Comparison of ENCODE assay signal across 8 cellular contexts in genomic region chr7:91852263-91852741, GRCh38. TPM values are rescaled to one million over a fixed set of nuclear protein-coding genes. Genes with fewer than 3 reads are reported as not detected.
DNase-seq lines count a peak whose midpoint lies in the region; TF ChIP-seq lines count a peak whose summit lies in the region.

No MANE protein-coding gene starts in this region.

- no peak overlapping the region for H4K5ac ChIP-seq in H9 (ENCODE audit: insufficient read length, low read depth, low read length)

- peaks cover 0 to 7% (median 0%) of the 10 kb centered on the region in 3 experiments; a peak in 1 of 7 replicates for H3K36me3 Mint-ChIP-seq in H9 (ENCODE audit: insufficient read depth in 1 of 3, low read depth in 3 of 3)

- H2AFZ ChIP-seq in H9 (ENCODE audit: low read length), result no peak overlapping the region

- H2BK5ac ChIP-seq in H9 (ENCODE audit: insufficient read length, low read length), result no peak overlapping the region

- no peaks in the 10 kb centered on the region for H3K23me2 ChIP-seq in H9 (ENCODE audit: insufficient read length, low read depth, low read length, poor library complexity, severe bottlenecking)

- H3K27me3 ChIP-seq in H9 (ENCODE audit: insufficient read depth, low read length) (no peaks in the 10 kb centered on the region), MG63 (no peaks in the 10 kb centered on the region), ascending aorta (no peaks in the 10 kb centered on the region)

- POLR2A ChIA-PET in GM10248 (lab: Yijun Ruan, JAX), result no interaction called here

- no peak overlapping the region for H4K8ac ChIP-seq in H9 (replicated peaks; ENCODE audit: insufficient read length, low read depth, low read length)

- no peak overlapping the region for H3K9ac ChIP-seq in H9 (ENCODE audit: extremely low read depth, insufficient read length, low read length)

- peak; percentile 11 for DNase-seq in GM10248 (ENCODE audit: extremely low spot score)
- DNase-seq in H9, result peak; percentile 27
- peak; percentile 100 for DNase-seq in OCI-M1 (lab: John Stamatoyannopoulos, UW)
- DNase-seq in iris pigment epithelial cell (ENCODE audit: low read depth), result peak; percentile 72
- no peak for DNase-seq in G401 (ENCODE audit: low spot score)
- DNase-seq in MG63, result no peak
- DNase-seq in GOT3 (lab: John Stamatoyannopoulos, UW), result no peak
- DNase-seq in ascending aorta (ENCODE audit: low spot score in 2 of 2), result no peak

- no peak overlapping the region for H4K91ac ChIP-seq in H9 (ENCODE audit: insufficient read length, low read depth, low read length)

- H2AK5ac ChIP-seq in H9 (ENCODE audit: insufficient read length, low read length), result no peak overlapping the region

- H3K4me3 ChIP-seq in MG63, result no peak overlapping the region
- no peak overlapping the region for H3K4me3 ChIP-seq in ascending aorta

- no peaks in the 10 kb centered on the region for H3K79me2 ChIP-seq in H9 (ENCODE audit: insufficient read depth, low read length)

- H3K4me2 ChIP-seq in H9 (ENCODE audit: insufficient read depth, insufficient read length, low read length), result no peak overlapping the region

- no peak overlapping the region for H2BK15ac ChIP-seq in H9 (ENCODE audit: low read depth, low read length)

- H3K56ac ChIP-seq in H9 (ENCODE audit: insufficient read length, low read depth, low read length), result no peak overlapping the region

- H2BK120ac ChIP-seq in H9 (ENCODE audit: low read depth, low read length, poor library complexity, severe bottlenecking), result no peak overlapping the region

- H3K27ac Mint-ChIP-seq in H9, result no peak overlapping the region

- no peak overlapping the region for H3T11ph ChIP-seq in H9 (ENCODE audit: low read length)

- intact Hi-C loops in ascending aorta (cut with DNase I), result no loop called here

- no peak overlapping the region for H3K18ac ChIP-seq in H9 (ENCODE audit: insufficient read length, low read depth, low read length)

- H3K9me3 ChIP-seq in H9 (ENCODE audit: control insufficient read depth, low read depth, low read length) (no peaks in the 10 kb centered on the region), MG63 (no peaks in the 10 kb centered on the region), ascending aorta (peaks cover 0 to 29% of the 10 kb centered on the region in 2 donors)

- H2BK12ac ChIP-seq in H9 (ENCODE audit: insufficient read length, low read depth, low read length), result no peak overlapping the region

- H2BK20ac ChIP-seq in H9 (ENCODE audit: low read depth, low read length, poor library complexity, severe bottlenecking), result no peak overlapping the region

- no peak overlapping the region for H3K4ac ChIP-seq in H9 (ENCODE audit: low read depth, low read length)

- H3K23ac ChIP-seq in H9 (ENCODE audit: insufficient read length, low read depth, low read length), result no peak overlapping the region

- CTCF ChIA-PET in GM10248 (lab: Yijun Ruan, JAX), result interaction anchor here (1.4 to 5.6 kb wide), 4 partner anchors 9 to 28 kb away, joined by 6 to 30 read pairs (median 10); partner anchors contain the start of gene MTERF1

- H3K4me1 ChIP-seq in H9 (ENCODE audit: insufficient read depth, low read length), result no peaks in the 10 kb centered on the region
- no peaks in the 10 kb centered on the region for H3K4me1 ChIP-seq in ascending aorta

- H3K4me3 Mint-ChIP-seq in H9, result no peak overlapping the region

- H4K20me1 ChIP-seq in H9 (ENCODE audit: control insufficient read depth, insufficient read depth, insufficient read length), result no peaks in the 10 kb centered on the region

- in situ Hi-C loops in G401 (cut with HindIII; ENCODE audit: low sequenced_read_pairs), result no loop called here

- H3K27ac ChIP-seq in H9 (ENCODE audit: insufficient read length, low read depth, low read length), result no peak overlapping the region
- H3K27ac ChIP-seq in ascending aorta, result no peak overlapping the region

- TF ChIP-seq CTCF in GM10248 (IDR thresholded peaks at IDR 0.05; ENCODE audit: control extremely low read depth, extremely low read depth, low read depth, missing control alignments) (peak; percentile 16), H9 (conservative IDR thresholded peaks at IDR 0.05) (peak; percentile 65), ascending aorta (IDR thresholded peaks at IDR 0.05) (no peak)

- no peak overlapping the region for H3K14ac ChIP-seq in H9 (ENCODE audit: insufficient read depth, low read length)

- no peaks in the 10 kb centered on the region for H3K36me3 ChIP-seq in MG63
- no peaks in the 10 kb centered on the region for H3K36me3 ChIP-seq in ascending aorta

- H3K4me1 Mint-ChIP-seq in H9, result peaks cover 9 to 14% of the 10 kb centered on the region in 2 experiments; a peak in 3 of 4 replicates

- H3K9me3 Mint-ChIP-seq in H9, result peaks cover 7 to 8% of the 10 kb centered on the region in 2 experiments; a peak in 4 of 5 replicates

- no peaks in the 10 kb centered on the region for H3K79me1 ChIP-seq in H9 (ENCODE audit: insufficient read depth, low read depth, low read length, poor library complexity, severe bottlenecking)

- H3K27me3 Mint-ChIP-seq in H9 (ENCODE audit: low read depth), result no peaks in the 10 kb centered on the region; the same call in 1 of the 2 replicates

RNA-seq across cellular contexts. Expression of gene MTERF1, which starts 28.2 kb away (rescaled TPM):
- total RNA-seq in H9 (2021), result 19.8 and 21.3 TPM in 2 replicates
- 19.1 and 21.1 TPM in 2 replicates for total RNA-seq in G401 (2014; rRNA removed; shearing (Covaris generic))
- 4.8 and 6.9 TPM in 2 replicates for total RNA-seq in MG63 (2014; rRNA removed; shearing (Covaris generic); ENCODE audit: low replicate concordance)
- 5.0 TPM for total RNA-seq in ascending aorta

Comparison
In these comparisons a context has a peak if more than half of its experiments do, and no peak if none do; other contexts are left out.
1. DNase-seq: peak in GM10248 (single experiment), H9 (single experiment), OCI-M1 (single experiment) and iris pigment epithelial cell (single experiment); none in G401 (single experiment), MG63 (single experiment), GOT3 (single experiment) and ascending aorta (0 of 2).
2. CTCF ChIP-seq: peak in GM10248 (single experiment) and H9 (single experiment); none in ascending aorta (0 of 3).